ENCODE assay signal across 28 cellular contexts in genomic region chr14:76599556-76599955, GRCh38.
"Had no signal": no experiment of that assay in that cellular context is flagged by ENCODE, and none has a peak within 500 bp of the region (broad histone marks: within the 10 kb centered on the region; RNA-seq: fewer than 3 reads in every experiment).

No MANE protein-coding gene starts in this region.

- H3K27me3 ChIP-seq: left lung, neutrophil, ovary had no signal

- H3K36me3 ChIP-seq: left lung, neutrophil, ovary, prostate gland, spleen, thoracic aorta had no signal

- ATAC-seq: activated CD8-positive, alpha-beta memory T cell treated with anti-CD3 and anti-CD28 coated beads, Interleukin-2, amount 10 ng/mL, durations not matched to agents 7 days and 5 days; activated CD8-positive, alpha-beta T cell treated with anti-CD3 and anti-CD28 coated beads for 36 hours; activated naive CD8-positive, alpha-beta T cell treated with anti-CD3 and anti-CD28 coated beads, Interleukin-2, amount 50 U/mL, for 24 hours; foreskin keratinocyte; left lung; natural killer cell had no signal

- H3K4me3 ChIP-seq: left lung, ovary, prostate gland, spleen, thoracic aorta had no signal

- H3K4me1 Mint-ChIP-seq: activated CD4-positive, alpha-beta T cell treated with anti-CD3 and anti-CD28 coated beads, Interleukin-2, amount 10 ng/mL, durations not matched to agents 7 days and 5 days; activated CD8-positive, alpha-beta memory T cell treated with anti-CD3 and anti-CD28 coated beads, Interleukin-2, amount 10 ng/mL, durations not matched to agents 7 days and 5 days; activated naive CD8-positive, alpha-beta T cell treated with anti-CD3 and anti-CD28 coated beads, Interleukin-2, amount 50 U/mL, for 24 hours; immature natural killer cell; natural killer cell had no signal

- H3K4me1 ChIP-seq: foreskin keratinocyte, left lung, prostate gland had no signal

- H3K27ac Mint-ChIP-seq: activated CD4-positive, alpha-beta T cell treated with anti-CD3 and anti-CD28 coated beads, Interleukin-2, amount 10 ng/mL, durations not matched to agents 7 days and 5 days; activated CD8-positive, alpha-beta memory T cell treated with anti-CD3 and anti-CD28 coated beads, Interleukin-2, amount 10 ng/mL, durations not matched to agents 7 days and 5 days; activated CD8-positive, alpha-beta T cell treated with anti-CD3 and anti-CD28 coated beads for 36 hours; activated naive CD8-positive, alpha-beta T cell treated with anti-CD3 and anti-CD28 coated beads, Interleukin-2, amount 50 U/mL, for 24 hours; activated T-helper 1 cell treated with anti-CD3 and anti-CD28 coated beads, Interleukin-12 subunit alpha, Interleukin-12 subunit beta, Interleukin-2, Interleukin-4 antibody, amounts not matched to agents 30 ng/mL and 10 ng/mL and 1 ng/mL, durations not matched to agents 14 hours and 24 hours and 36 hours; immature natural killer cell; natural killer cell; type B pancreatic cell had no signal

- H3K4me3 Mint-ChIP-seq: activated CD4-positive, alpha-beta T cell treated with anti-CD3 and anti-CD28 coated beads, Interleukin-2, amount 10 ng/mL, durations not matched to agents 7 days and 5 days; activated CD8-positive, alpha-beta memory T cell treated with anti-CD3 and anti-CD28 coated beads, Interleukin-2, amount 10 ng/mL, durations not matched to agents 7 days and 5 days; activated CD8-positive, alpha-beta T cell treated with anti-CD3 and anti-CD28 coated beads for 36 hours; activated naive CD8-positive, alpha-beta T cell treated with anti-CD3 and anti-CD28 coated beads, Interleukin-2, amount 50 U/mL, for 24 hours; activated T-helper 1 cell treated with anti-CD3 and anti-CD28 coated beads, Interleukin-12 subunit alpha, Interleukin-12 subunit beta, Interleukin-2, Interleukin-4 antibody, amounts not matched to agents 30 ng/mL and 10 ng/mL and 1 ng/mL, durations not matched to agents 14 hours and 24 hours and 36 hours; brain; immature natural killer cell; natural killer cell; type B pancreatic cell had no signal

- DNase-seq: activated CD4-positive, alpha-beta T cell treated with anti-CD3 and anti-CD28 coated beads, Interleukin-2, amount 10 ng/mL, durations not matched to agents 7 days and 5 days; activated CD4-positive, CD25-positive, alpha-beta regulatory T cell treated with anti-CD3 and anti-CD28 coated beads, Interleukin-2, amount 50 U/mL, for 72 hours; activated CD8-positive, alpha-beta memory T cell treated with anti-CD3 and anti-CD28 coated beads, Interleukin-2, amount 10 ng/mL, durations not matched to agents 7 days and 5 days; activated CD8-positive, alpha-beta T cell treated with anti-CD3 and anti-CD28 coated beads for 36 hours; activated gamma-delta T cell; activated naive CD4-positive, alpha-beta T cell treated with anti-CD3 and anti-CD28 coated beads, Interleukin-2, amount 50 U/mL, for 16 hours; activated naive CD8-positive, alpha-beta T cell treated with anti-CD3 and anti-CD28 coated beads, Interleukin-2, amount 50 U/mL, for 24 hours; aorta; dermis blood vessel endothelial cell; effector CD8-positive, alpha-beta T cell; foreskin keratinocyte; immature natural killer cell; kidney glomerular epithelial cell; left lung; midbrain; natural killer cell; ovary; spleen; stimulated activated CD4-positive, alpha-beta T cell treated with anti-CD3 and anti-CD28 coated beads, Interleukin-4, amount 100 ng/mL, for 1 hour; stimulated activated naive CD4-positive, alpha-beta T cell treated with Interleukin-2 at 50 U/mL for 16 hours; T-helper 2 cell had no signal

- H3K9me3 Mint-ChIP-seq: activated CD4-positive, alpha-beta T cell treated with anti-CD3 and anti-CD28 coated beads, Interleukin-2, amount 10 ng/mL, durations not matched to agents 7 days and 5 days; activated CD8-positive, alpha-beta T cell treated with anti-CD3 and anti-CD28 coated beads for 36 hours; activated naive CD8-positive, alpha-beta T cell treated with anti-CD3 and anti-CD28 coated beads, Interleukin-2, amount 50 U/mL, for 24 hours; activated T-helper 1 cell treated with anti-CD3 and anti-CD28 coated beads, Interleukin-12 subunit alpha, Interleukin-12 subunit beta, Interleukin-2, Interleukin-4 antibody, amounts not matched to agents 30 ng/mL and 10 ng/mL and 1 ng/mL, durations not matched to agents 14 hours and 24 hours and 36 hours; natural killer cell; type B pancreatic cell had no signal

- H3K36me3 Mint-ChIP-seq: activated CD8-positive, alpha-beta memory T cell treated with anti-CD3 and anti-CD28 coated beads, Interleukin-2, amount 10 ng/mL, durations not matched to agents 7 days and 5 days; brain; immature natural killer cell; natural killer cell; type B pancreatic cell had no signal

- H3K27ac ChIP-seq: foreskin keratinocyte, left lung, neutrophil, ovary, prostate gland, spleen, thoracic aorta, VCaP had no signal

- H3K9me3 ChIP-seq: neutrophil, ovary, prostate gland, thoracic aorta had no signal
